1 cellular context compared by ENCODE assay signal in genomic region chr5:143405063-143405746, GRCh38.
TF ChIP-seq lines count a peak whose summit lies in the region.

No MANE protein-coding gene starts in this region.

TF ChIP-seq in HepG2, 621 proteins besides CTCF, POLR2A, EP300 and RAD21 (continued from another document and continues in another):
- TF ChIP-seq ZNF609 (CRISPR knock-in tag; IDR thresholded peaks at IDR 0.05; ENCODE audit: borderline replicate concordance) = peak; percentile 33; the same call in 1 of the 2 replicates
- TF ChIP-seq ZNF234 (CRISPR knock-in tag; conservative IDR thresholded peaks at IDR 0.05) = no peak
- TF ChIP-seq CREB1 (IDR thresholded peaks at IDR 0.05) = no peak
- TF ChIP-seq CREB1 (CRISPR knock-in tag; IDR thresholded peaks at IDR 0.05) = peak; percentile 58
- no peak for TF ChIP-seq TEAD2 (CRISPR knock-in tag; IDR thresholded peaks at IDR 0.05)
- no peak; the same call in 1 of the 2 replicates for TF ChIP-seq MTF2 (CRISPR knock-in tag; IDR thresholded peaks at IDR 0.05; ENCODE audit: borderline replicate concordance)
- TF ChIP-seq TBL1XR1 (IDR thresholded peaks at IDR 0.05; ENCODE audit: borderline replicate concordance, low read length, partially characterized antibody) = no peak
- TF ChIP-seq HNRNPLL (IDR thresholded peaks at IDR 0.05; ENCODE audit: low read depth, low read length, poor library complexity, severe bottlenecking) = peak; percentile 34
- TF ChIP-seq ZSCAN9 (CRISPR knock-in tag; IDR thresholded peaks at IDR 0.05; ENCODE audit: borderline replicate concordance) = no peak
- TF ChIP-seq MYC (CRISPR knock-in tag; IDR thresholded peaks at IDR 0.05; ENCODE audit: borderline replicate concordance) = peak; percentile 36; the same call in 1 of the 2 replicates
- TF ChIP-seq ETV5 (CRISPR knock-in tag; IDR thresholded peaks at IDR 0.05; ENCODE audit: borderline replicate concordance) = peak; percentile 64
- TF ChIP-seq ZBTB44 (CRISPR knock-in tag; IDR thresholded peaks at IDR 0.05) = peak; percentile 17; the same call in 1 of the 2 replicates
- TF ChIP-seq, protein P1, sequence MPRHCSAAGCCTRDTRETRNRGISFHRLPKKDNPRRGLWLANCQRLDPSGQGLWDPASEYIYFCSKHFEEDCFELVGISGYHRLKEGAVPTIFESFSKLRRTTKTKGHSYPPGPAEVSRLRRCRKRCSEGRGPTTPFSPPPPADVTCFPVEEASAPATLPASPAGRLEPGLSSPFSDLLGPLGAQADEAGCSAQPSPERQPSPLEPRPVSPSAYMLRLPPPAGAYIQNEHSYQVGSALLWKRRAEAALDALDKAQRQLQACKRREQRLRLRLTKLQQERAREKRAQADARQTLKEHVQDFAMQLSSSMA (CRISPR knock-in tag; IDR thresholded peaks at IDR 0.05) = peak; percentile 95
- TF ChIP-seq, protein P2, sequence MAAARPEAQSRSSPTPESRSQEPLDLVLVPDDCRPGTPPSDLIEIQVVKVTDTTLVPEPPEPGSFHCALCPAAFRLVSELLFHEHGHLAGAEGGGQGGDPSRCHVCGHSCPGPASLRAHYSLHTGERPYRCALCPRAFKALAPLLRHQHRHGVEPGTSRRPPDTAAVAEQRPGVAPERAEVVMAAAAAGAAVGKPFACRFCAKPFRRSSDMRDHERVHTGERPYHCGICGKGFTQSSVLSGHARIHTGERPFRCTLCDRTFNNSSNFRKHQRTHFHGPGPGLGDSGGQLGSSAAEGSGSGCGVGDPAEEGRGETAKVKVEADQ (CRISPR knock-in tag; IDR thresholded peaks at IDR 0.05; ENCODE audit: borderline replicate concordance) = peak; percentile 90; the same call in 1 of the 2 replicates
- TF ChIP-seq ZNF562 (CRISPR knock-in tag; IDR thresholded peaks at IDR 0.05; ENCODE audit: borderline replicate concordance) = no peak
- TF ChIP-seq ZNF318 (CRISPR knock-in tag; IDR thresholded peaks at IDR 0.05) = no peak
- TF ChIP-seq ZNF232 (CRISPR knock-in tag; IDR thresholded peaks at IDR 0.05; ENCODE audit: borderline replicate concordance) = no peak
- TF ChIP-seq YEATS4 (CRISPR knock-in tag; IDR thresholded peaks at IDR 0.05; ENCODE audit: borderline replicate concordance) = peak; percentile 93
- no peak for TF ChIP-seq ZNF7 (CRISPR knock-in tag; IDR thresholded peaks at IDR 0.05)
- TF ChIP-seq, protein P3, sequence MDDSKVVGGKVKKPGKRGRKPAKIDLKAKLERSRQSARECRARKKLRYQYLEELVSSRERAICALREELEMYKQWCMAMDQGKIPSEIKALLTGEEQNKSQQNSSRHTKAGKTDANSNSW (CRISPR knock-in tag; IDR thresholded peaks at IDR 0.05; ENCODE audit: borderline replicate concordance) = peak; percentile 41; the same call in 1 of the 2 replicates
- TF ChIP-seq, protein P4, sequence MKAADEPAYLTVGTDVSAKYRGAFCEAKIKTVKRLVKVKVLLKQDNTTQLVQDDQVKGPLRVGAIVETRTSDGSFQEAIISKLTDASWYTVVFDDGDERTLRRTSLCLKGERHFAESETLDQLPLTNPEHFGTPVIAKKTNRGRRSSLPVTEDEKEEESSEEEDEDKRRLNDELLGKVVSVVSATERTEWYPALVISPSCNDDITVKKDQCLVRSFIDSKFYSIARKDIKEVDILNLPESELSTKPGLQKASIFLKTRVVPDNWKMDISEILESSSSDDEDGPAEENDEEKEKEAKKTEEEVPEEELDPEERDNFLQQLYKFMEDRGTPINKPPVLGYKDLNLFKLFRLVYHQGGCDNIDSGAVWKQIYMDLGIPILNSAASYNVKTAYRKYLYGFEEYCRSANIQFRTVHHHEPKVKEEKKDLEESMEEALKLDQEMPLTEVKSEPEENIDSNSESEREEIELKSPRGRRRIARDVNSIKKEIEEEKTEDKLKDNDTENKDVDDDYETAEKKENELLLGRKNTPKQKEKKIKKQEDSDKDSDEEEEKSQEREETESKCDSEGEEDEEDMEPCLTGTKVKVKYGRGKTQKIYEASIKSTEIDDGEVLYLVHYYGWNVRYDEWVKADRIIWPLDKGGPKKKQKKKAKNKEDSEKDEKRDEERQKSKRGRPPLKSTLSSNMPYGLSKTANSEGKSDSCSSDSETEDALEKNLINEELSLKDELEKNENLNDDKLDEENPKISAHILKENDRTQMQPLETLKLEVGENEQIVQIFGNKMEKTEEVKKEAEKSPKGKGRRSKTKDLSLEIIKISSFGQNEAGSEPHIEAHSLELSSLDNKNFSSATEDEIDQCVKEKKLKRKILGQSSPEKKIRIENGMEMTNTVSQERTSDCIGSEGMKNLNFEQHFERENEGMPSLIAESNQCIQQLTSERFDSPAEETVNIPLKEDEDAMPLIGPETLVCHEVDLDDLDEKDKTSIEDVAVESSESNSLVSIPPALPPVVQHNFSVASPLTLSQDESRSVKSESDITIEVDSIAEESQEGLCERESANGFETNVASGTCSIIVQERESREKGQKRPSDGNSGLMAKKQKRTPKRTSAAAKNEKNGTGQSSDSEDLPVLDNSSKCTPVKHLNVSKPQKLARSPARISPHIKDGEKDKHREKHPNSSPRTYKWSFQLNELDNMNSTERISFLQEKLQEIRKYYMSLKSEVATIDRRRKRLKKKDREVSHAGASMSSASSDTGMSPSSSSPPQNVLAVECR (CRISPR knock-in tag; IDR thresholded peaks at IDR 0.05; ENCODE audit: borderline replicate concordance) = peak; percentile 68; the same call in 1 of the 2 replicates
- TF ChIP-seq GMEB1 (CRISPR knock-in tag; IDR thresholded peaks at IDR 0.05; ENCODE audit: borderline replicate concordance) = peak; percentile 81
- TF ChIP-seq ZNF891 (CRISPR knock-in tag; IDR thresholded peaks at IDR 0.05) = peak; percentile 97
- TF ChIP-seq PRPF4 (IDR thresholded peaks at IDR 0.05; ENCODE audit: low read depth, low read length, poor library complexity, severe bottlenecking) = no peak
- peak; percentile 50; the same call in 1 of the 2 replicates for TF ChIP-seq TFDP1 (CRISPR knock-in tag; IDR thresholded peaks at IDR 0.05; ENCODE audit: borderline replicate concordance)
- no peak for TF ChIP-seq SAFB2 (CRISPR knock-in tag; IDR thresholded peaks at IDR 0.05; ENCODE audit: borderline replicate concordance, low read depth)
